In the genomic region with DNA sequence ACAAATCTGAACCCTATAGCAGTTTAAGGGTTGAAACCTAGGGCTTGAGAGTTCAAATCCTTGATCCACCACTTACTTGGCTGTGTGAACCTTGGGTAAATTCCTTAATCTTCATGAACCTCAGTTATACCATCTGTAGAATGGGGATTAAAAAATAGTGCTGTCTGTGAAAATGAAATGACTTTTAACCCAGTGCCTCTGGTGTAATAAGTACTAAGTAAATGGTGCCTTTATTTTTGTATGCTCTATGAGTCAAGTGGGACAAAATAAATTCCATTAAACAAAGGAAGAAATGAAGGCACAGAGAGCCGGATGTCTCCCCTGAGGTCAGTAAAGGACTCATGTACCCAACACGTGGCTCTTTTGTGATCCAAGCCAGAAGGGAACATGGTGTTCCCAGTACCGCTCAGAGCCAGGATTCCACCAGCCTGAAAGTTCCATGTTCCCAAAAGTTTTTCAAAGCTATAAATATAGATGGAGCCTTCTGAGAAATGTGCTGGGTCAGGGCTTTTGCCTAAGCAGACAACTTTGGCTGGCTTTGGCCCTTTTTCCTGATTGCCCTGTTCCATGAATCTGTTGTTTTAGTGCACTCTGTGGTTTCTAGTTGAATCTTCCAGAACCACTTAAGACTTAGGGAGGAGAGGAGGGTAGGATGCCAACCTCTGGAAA, we compare ENCODE assay signal across 1 cellular context.
TF ChIP-seq lines count a peak whose summit lies in the region.

No MANE protein-coding gene starts in this region.

TF ChIP-seq in liver, 16 proteins besides CTCF, POLR2A, EP300 and RAD21 (continued from another document):
- TF ChIP-seq, protein P1, sequence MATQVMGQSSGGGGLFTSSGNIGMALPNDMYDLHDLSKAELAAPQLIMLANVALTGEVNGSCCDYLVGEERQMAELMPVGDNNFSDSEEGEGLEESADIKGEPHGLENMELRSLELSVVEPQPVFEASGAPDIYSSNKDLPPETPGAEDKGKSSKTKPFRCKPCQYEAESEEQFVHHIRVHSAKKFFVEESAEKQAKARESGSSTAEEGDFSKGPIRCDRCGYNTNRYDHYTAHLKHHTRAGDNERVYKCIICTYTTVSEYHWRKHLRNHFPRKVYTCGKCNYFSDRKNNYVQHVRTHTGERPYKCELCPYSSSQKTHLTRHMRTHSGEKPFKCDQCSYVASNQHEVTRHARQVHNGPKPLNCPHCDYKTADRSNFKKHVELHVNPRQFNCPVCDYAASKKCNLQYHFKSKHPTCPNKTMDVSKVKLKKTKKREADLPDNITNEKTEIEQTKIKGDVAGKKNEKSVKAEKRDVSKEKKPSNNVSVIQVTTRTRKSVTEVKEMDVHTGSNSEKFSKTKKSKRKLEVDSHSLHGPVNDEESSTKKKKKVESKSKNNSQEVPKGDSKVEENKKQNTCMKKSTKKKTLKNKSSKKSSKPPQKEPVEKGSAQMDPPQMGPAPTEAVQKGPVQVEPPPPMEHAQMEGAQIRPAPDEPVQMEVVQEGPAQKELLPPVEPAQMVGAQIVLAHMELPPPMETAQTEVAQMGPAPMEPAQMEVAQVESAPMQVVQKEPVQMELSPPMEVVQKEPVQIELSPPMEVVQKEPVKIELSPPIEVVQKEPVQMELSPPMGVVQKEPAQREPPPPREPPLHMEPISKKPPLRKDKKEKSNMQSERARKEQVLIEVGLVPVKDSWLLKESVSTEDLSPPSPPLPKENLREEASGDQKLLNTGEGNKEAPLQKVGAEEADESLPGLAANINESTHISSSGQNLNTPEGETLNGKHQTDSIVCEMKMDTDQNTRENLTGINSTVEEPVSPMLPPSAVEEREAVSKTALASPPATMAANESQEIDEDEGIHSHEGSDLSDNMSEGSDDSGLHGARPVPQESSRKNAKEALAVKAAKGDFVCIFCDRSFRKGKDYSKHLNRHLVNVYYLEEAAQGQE (IDR thresholded peaks at IDR 0.05) = peak; percentile 58
- TF ChIP-seq GABPA (IDR thresholded peaks at IDR 0.05 in 1 of 2, conservative IDR thresholded peaks at IDR 0.05 in 1 of 2) (no peak), JUND (IDR thresholded peaks at IDR 0.05) (peak in 1 of 2 donors; percentile 43), SP1 (IDR thresholded peaks at IDR 0.05) (peak; percentile 58)
TF ChIP-seq in liver: peak in this region for 6.
